Comparison of ENCODE assay signal across 21 cellular contexts in the genomic region with DNA sequence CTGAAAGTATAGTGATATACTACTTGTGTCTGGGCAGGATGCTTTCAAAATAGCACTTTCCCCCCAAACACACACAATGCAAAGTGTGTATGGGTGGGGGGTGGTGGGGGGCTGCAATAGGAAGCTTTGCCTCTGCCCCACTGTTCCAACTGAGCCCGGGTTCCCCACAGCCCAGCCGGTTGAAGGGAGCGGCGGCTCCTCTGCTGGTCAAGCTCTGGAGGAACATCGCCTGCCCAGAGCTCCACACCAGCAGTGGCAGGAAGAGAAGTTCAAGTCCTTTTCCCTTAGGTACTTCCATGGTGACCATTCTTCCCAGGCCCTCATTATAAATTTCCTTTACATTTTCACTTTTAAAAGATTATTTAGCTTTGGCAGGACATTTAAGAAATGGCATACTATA.
A peak's percentile ranks its signal among the peaks of the same experiment; 100 is the strongest.
DNase-seq lines count a peak whose midpoint lies in the region; ATAC-seq, FAIRE-seq and TF ChIP-seq lines count a peak whose summit lies in the region.
"Had no signal": no experiment of that assay in that cellular context is flagged by ENCODE, and none has a peak within 500 bp of the region (broad histone marks: within the 10 kb centered on the region; RNA-seq: fewer than 3 reads in every experiment).

No MANE protein-coding gene starts in this region.

- no peaks in the 10 kb centered on the region for H3K27me3 ChIP-seq in K562 (ENCODE audit: control insufficient read depth in 2 of 2, insufficient read depth in 2 of 2, low read length in 2 of 2)
- no peaks in the 10 kb centered on the region for H3K27me3 ChIP-seq in naive thymus-derived CD4-positive, alpha-beta T cell (ENCODE audit: control insufficient read depth in 2 of 2, insufficient read depth in 2 of 2, low read length in 2 of 2)
- H3K27me3 ChIP-seq: hepatocyte had no signal

- intact Hi-C loops in K562 (cut with micrococcal nuclease) = no loop called here
- intact Hi-C loops in naive thymus-derived CD4-positive, alpha-beta T cell (cut with micrococcal nuclease) = no loop called here
- intact Hi-C loops in CD14-positive monocyte (cut with micrococcal nuclease) = no loop called here

- H3K27ac Mint-ChIP-seq in stimulated activated naive CD8-positive, alpha-beta T cell treated with anti-CD3 and anti-CD28 coated beads, Interleukin-15, Interleukin-2, amounts not matched to agents 100 ng/mL and 50 ng/mL, for 24 hours = peak overlapping the region; percentile 13
- peak overlapping the region in 7 of 9 donors; percentile 22 to 79 (median 46) for H3K27ac Mint-ChIP-seq in naive thymus-derived CD4-positive, alpha-beta T cell
- H3K27ac Mint-ChIP-seq in CD14-positive monocyte = no peak overlapping the region
- H3K27ac Mint-ChIP-seq: activated CD4-positive, alpha-beta T cell treated with anti-CD3 and anti-CD28 coated beads, Interleukin-2, amount 10 ng/mL, durations not matched to agents 24 days and 14 days; activated naive CD4-positive, alpha-beta T cell treated with anti-CD3 and anti-CD28 coated beads, Interleukin-2, amount 10 ng/mL, durations not matched to agents 7 days and 5 days had no signal

- no peak for TF ChIP-seq EP300 in K562 (IDR thresholded peaks at IDR 0.05; ENCODE audit: low read length)

- H3K4me1 Mint-ChIP-seq in stimulated activated naive CD8-positive, alpha-beta T cell treated with anti-CD3 and anti-CD28 coated beads, Interleukin-15, Interleukin-2, amounts not matched to agents 100 ng/mL and 50 ng/mL, for 24 hours (ENCODE audit: low read depth) = peaks cover 92% of the 10 kb centered on the region
- H3K4me1 Mint-ChIP-seq in naive thymus-derived CD4-positive, alpha-beta T cell = peaks cover 48 to 97% (median 92%) of the 10 kb centered on the region in 7 donors
- H3K4me1 Mint-ChIP-seq in CD14-positive monocyte = peaks cover 5% of the 10 kb centered on the region

- TF ChIP-seq POLR2A in K562 (conservative IDR thresholded peaks at IDR 0.05) = no peak

- H3K79me2 ChIP-seq in K562 (ENCODE audit: control insufficient read depth, insufficient read depth, low read length) = peaks cover 49% of the 10 kb centered on the region

- H3K27me3 Mint-ChIP-seq in stimulated activated naive CD8-positive, alpha-beta T cell treated with anti-CD3 and anti-CD28 coated beads, Interleukin-15, Interleukin-2, amounts not matched to agents 100 ng/mL and 50 ng/mL, for 24 hours = no peaks in the 10 kb centered on the region
- H3K27me3 Mint-ChIP-seq in naive thymus-derived CD4-positive, alpha-beta T cell = no peaks in the 10 kb centered on the region
- H3K27me3 Mint-ChIP-seq in CD14-positive monocyte (ENCODE audit: low read depth in 3 of 3) = no peaks in the 10 kb centered on the region
- H3K27me3 Mint-ChIP-seq: activated CD4-positive, alpha-beta T cell treated with anti-CD3 and anti-CD28 coated beads, Interleukin-2, amount 10 ng/mL, durations not matched to agents 24 days and 14 days; activated naive CD4-positive, alpha-beta T cell treated with anti-CD3 and anti-CD28 coated beads, Interleukin-2, amount 10 ng/mL, durations not matched to agents 7 days and 5 days had no signal

- peaks cover 30 to 34% of the 10 kb centered on the region in 2 experiments for H3K4me1 ChIP-seq in K562 (replicated peaks in 1 of 2; ENCODE audit: control insufficient read depth in 2 of 2, insufficient read depth in 2 of 2, low read length in 2 of 2)
- H3K4me1 ChIP-seq in naive thymus-derived CD4-positive, alpha-beta T cell (ENCODE audit: control insufficient read depth in 2 of 2, insufficient read depth in 2 of 2, low read length in 2 of 2) = peaks cover 7 to 38% of the 10 kb centered on the region in 2 donors
- H3K4me1 ChIP-seq: parathyroid adenoma had no signal

- no peak for TF ChIP-seq RAD21 in K562 (CRISPR knock-in tag; conservative IDR thresholded peaks at IDR 0.05 in 1 of 2, IDR thresholded peaks at IDR 0.05 in 1 of 2)

- H3K27ac ChIP-seq in K562 (ENCODE audit: extremely low read depth, low read depth, low read length) = no peak overlapping the region
- no peak overlapping the region for H3K27ac ChIP-seq in naive thymus-derived CD4-positive, alpha-beta T cell (ENCODE audit: low read depth, low read length)
- H3K27ac ChIP-seq: GM23248, hepatocyte, parathyroid adenoma had no signal

- TF ChIP-seq CTCF in K562 (IDR thresholded peaks at IDR 0.05 in 2 of 3, conservative IDR thresholded peaks at IDR 0.05 in 1 of 3; ENCODE audit: insufficient read depth in 2 of 3, low read depth in 1 of 3, low read length in 3 of 3) (peak in 2 of 3 experiments; percentile 19 to 37; a peak in 4 of 6 replicates), CD14-positive monocyte (IDR thresholded peaks at IDR 0.05) (no peak)

- H3K4me3 Mint-ChIP-seq in stimulated activated naive CD8-positive, alpha-beta T cell treated with anti-CD3 and anti-CD28 coated beads, Interleukin-15, Interleukin-2, amounts not matched to agents 100 ng/mL and 50 ng/mL, for 24 hours = no peak overlapping the region
- H3K4me3 Mint-ChIP-seq in naive thymus-derived CD4-positive, alpha-beta T cell = peak overlapping the region in 2 of 10 donors; percentile 4 to 8
- H3K4me3 Mint-ChIP-seq in CD14-positive monocyte = no peak overlapping the region
- H3K4me3 Mint-ChIP-seq: activated CD4-positive, alpha-beta T cell treated with anti-CD3 and anti-CD28 coated beads, Interleukin-2, amount 10 ng/mL, durations not matched to agents 24 days and 14 days; activated naive CD4-positive, alpha-beta T cell treated with anti-CD3 and anti-CD28 coated beads, Interleukin-2, amount 10 ng/mL, durations not matched to agents 7 days and 5 days had no signal

- FAIRE-seq in K562 (lab: Jason Lieb, UNC) = no peak
- FAIRE-seq: colon, GM18507, keratinocyte had no signal

- no TSS peak for BruUV-seq in K562 (replicated peaks; lab: Mats Ljungman, UMichigan)

- WGBS in K562 (ENCODE audit: insufficient coverage, low coverage, missing lambda C conversion rate) = 93% methylated on average over 3 of the region's 5 CpGs

- no peaks in the 10 kb centered on the region for H3K9me3 Mint-ChIP-seq in stimulated activated naive CD8-positive, alpha-beta T cell treated with anti-CD3 and anti-CD28 coated beads, Interleukin-15, Interleukin-2, amounts not matched to agents 100 ng/mL and 50 ng/mL, for 24 hours
- H3K9me3 Mint-ChIP-seq in naive thymus-derived CD4-positive, alpha-beta T cell = no peaks in the 10 kb centered on the region
- H3K9me3 Mint-ChIP-seq in CD14-positive monocyte = no peaks in the 10 kb centered on the region
- H3K9me3 Mint-ChIP-seq: activated CD4-positive, alpha-beta T cell treated with anti-CD3 and anti-CD28 coated beads, Interleukin-2, amount 10 ng/mL, durations not matched to agents 24 days and 14 days; activated naive CD4-positive, alpha-beta T cell treated with anti-CD3 and anti-CD28 coated beads, Interleukin-2, amount 10 ng/mL, durations not matched to agents 7 days and 5 days had no signal

- no peak overlapping the region for H3K4me2 ChIP-seq in K562 (ENCODE audit: insufficient read depth, low read length)
- H3K4me2 ChIP-seq: hepatocyte had no signal

- in situ Hi-C loops in K562 (cut with MboI) = no loop called here

- no peak overlapping the region for H2AFZ ChIP-seq in K562 (ENCODE audit: low read depth, low read length)
- H2AFZ ChIP-seq: GM23248, hepatocyte, parathyroid adenoma had no signal

- no peak for DNase-seq in stimulated activated naive CD8-positive, alpha-beta T cell treated with anti-CD3 and anti-CD28 coated beads, Interleukin-15, Interleukin-2, amounts not matched to agents 100 U/mL and 50 U/mL, for 24 hours
- peak in 1 of 4 experiments; percentile 35 for DNase-seq in K562 (ENCODE audit: extremely low read depth in 1 of 4, low spot score in 3 of 4)
- DNase-seq in naive thymus-derived CD4-positive, alpha-beta T cell = no peak
- DNase-seq in NCI-H2227 (lab: John Stamatoyannopoulos, UW; ENCODE audit: unreplicated experiment) = no peak
- DNase-seq in CD14-positive monocyte (ENCODE audit: low spot score) = no peak
- no peak for DNase-seq in NCI-H187 treated with DMSO at 0.1 percent for 48 hours (lab: John Stamatoyannopoulos, UW)
- DNase-seq: activated CD4-positive, alpha-beta T cell treated with anti-CD3 and anti-CD28 coated beads, Interleukin-2, amount 10 ng/mL, durations not matched to agents 24 days and 14 days; activated naive CD4-positive, alpha-beta T cell treated with anti-CD3 and anti-CD28 coated beads, Interleukin-2, amount 10 ng/mL, durations not matched to agents 7 days and 5 days; COR-L47; GM23248; mammary epithelial cell; NCI-H1417 treated with DMSO at 0.1 percent for 48 hours; NCI-H526; stimulated activated CD4-positive, alpha-beta T cell treated with anti-CD3 and anti-CD28 coated beads, Interleukin-2, amount 100 ng/mL, for 24 hours had no signal

- peaks cover 38% of the 10 kb centered on the region for H4K20me1 ChIP-seq in K562 (replicated peaks; ENCODE audit: control insufficient read depth, insufficient read depth, low read length)

- peaks cover 10% of the 10 kb centered on the region for H3K9me1 ChIP-seq in K562 (ENCODE audit: control insufficient read depth, insufficient read depth, low read length)

- CTCF ChIA-PET in K562 (lab: Yijun Ruan, JAX; ENCODE audit: low intra/inter-chr PET ratio) = no interaction called here
- CTCF ChIA-PET in naive thymus-derived CD4-positive, alpha-beta T cell (lab: Charles Lee) = no interaction called here

- no peak overlapping the region for H3K4me3 ChIP-seq in K562
- no peak overlapping the region for H3K4me3 ChIP-seq in naive thymus-derived CD4-positive, alpha-beta T cell (ENCODE audit: low read length)
- H3K4me3 ChIP-seq: GM23248, hepatocyte had no signal

- H3K36me3 Mint-ChIP-seq in stimulated activated naive CD8-positive, alpha-beta T cell treated with anti-CD3 and anti-CD28 coated beads, Interleukin-15, Interleukin-2, amounts not matched to agents 100 ng/mL and 50 ng/mL, for 24 hours (ENCODE audit: low read depth) = peaks cover 36% of the 10 kb centered on the region
- H3K36me3 Mint-ChIP-seq in naive thymus-derived CD4-positive, alpha-beta T cell = peaks cover 0 to 37% (median 0%) of the 10 kb centered on the region in 5 donors
- H3K36me3 Mint-ChIP-seq in CD14-positive monocyte = peaks cover 38 to 78% of the 10 kb centered on the region in 2 donors

- H3K9ac ChIP-seq in K562 (ENCODE audit: insufficient read depth in 1 of 2, low read depth in 2 of 2, low read length in 2 of 2) = no peak overlapping the region
- H3K9ac ChIP-seq: GM23248, parathyroid adenoma had no signal

- peaks cover 20% of the 10 kb centered on the region; the same call in 2 of the 3 replicates for H3K36me3 ChIP-seq in K562 (ENCODE audit: control insufficient read depth, insufficient read depth, low read length)
- H3K36me3 ChIP-seq in naive thymus-derived CD4-positive, alpha-beta T cell (ENCODE audit: control insufficient read depth in 2 of 3, insufficient read depth in 3 of 3, low read length in 3 of 3) = peaks cover 0 to 21% (median 0%) of the 10 kb centered on the region in 3 experiments

- ATAC-seq in stimulated activated naive CD8-positive, alpha-beta T cell treated with anti-CD3 and anti-CD28 coated beads, Interleukin-15, Interleukin-2, amounts not matched to agents 100 U/mL and 50 U/mL, for 24 hours = no peak
- peak; percentile 63 for ATAC-seq in K562
- ATAC-seq in naive thymus-derived CD4-positive, alpha-beta T cell = no peak
- no peak for ATAC-seq in GM21825 (IDR thresholded peaks at IDR 0.05; ENCODE audit: unreplicated experiment)

- no peaks in the 10 kb centered on the region for H3K9me3 ChIP-seq in K562 (replicated peaks; ENCODE audit: control insufficient read depth, insufficient read depth, low read depth, low read length)
- H3K9me3 ChIP-seq in naive thymus-derived CD4-positive, alpha-beta T cell (ENCODE audit: control insufficient read depth in 2 of 3, low read length in 3 of 3) = no peaks in the 10 kb centered on the region

- POLR2A ChIA-PET in K562 (lab: Yijun Ruan, JAX) = interaction anchor here (0.6 to 1.2 kb wide), 3 partner anchors 10 to 482 kb away, joined by 3 read pairs; no protein-coding TSS in a partner anchor
- POLR2A ChIA-PET in naive thymus-derived CD4-positive, alpha-beta T cell (lab: Charles Lee) = interaction anchor here (0.6 to 1.2 kb wide), 2 partner anchors 17 to 20 kb away, joined by 3 read pairs; no protein-coding TSS in a partner anchor

Comparison
In these comparisons a context has a peak if more than half of its experiments do, and no peak if none do; other contexts are left out.
1. H3K27ac Mint-ChIP-seq: peak in stimulated activated naive CD8-positive, alpha-beta T cell treated with anti-CD3 and anti-CD28 coated beads, Interleukin-15, Interleukin-2, amounts not matched to agents 100 ng/mL and 50 ng/mL, for 24 hours (single experiment) and naive thymus-derived CD4-positive, alpha-beta T cell (7 of 9); none in CD14-positive monocyte (0 of 7).